13 cellular contexts compared by ENCODE assay signal in the genomic region with DNA sequence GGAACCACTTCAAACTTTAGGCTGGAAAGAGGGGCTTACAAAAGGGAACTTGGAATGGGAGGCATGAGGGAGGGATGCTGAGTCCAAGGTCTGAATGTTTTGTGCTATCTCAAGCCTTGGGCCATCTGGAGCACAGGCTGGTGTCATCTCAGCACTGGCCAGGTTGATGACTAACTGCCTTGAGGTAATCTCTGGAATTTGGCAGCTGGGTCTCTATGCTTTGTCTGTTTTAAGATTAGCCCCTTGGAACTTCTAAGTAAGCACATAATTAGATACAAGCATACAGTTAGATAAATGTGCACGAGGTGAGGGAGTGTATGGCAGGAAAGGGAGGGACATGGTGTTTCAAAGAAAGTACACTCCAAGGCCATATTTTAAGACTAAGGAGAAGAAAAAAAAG.
DNase-seq lines count a peak whose midpoint lies in the region; ATAC-seq and TF ChIP-seq lines count a peak whose summit lies in the region.
"Had no signal": no experiment of that assay in that cellular context is flagged by ENCODE, and none has a peak within 500 bp of the region (broad histone marks: within the 10 kb centered on the region; RNA-seq: fewer than 3 reads in every experiment).

No MANE protein-coding gene starts in this region.

- H3K27me3 ChIP-seq in CD4-positive, alpha-beta memory T cell (ENCODE audit: insufficient read depth, low read length): no peaks in the 10 kb centered on the region

- H3K4me3 ChIP-seq in epithelial cell of esophagus (ENCODE audit: low read length): no peak overlapping the region
- H3K4me3 ChIP-seq in CD4-positive, alpha-beta memory T cell (ENCODE audit: low read length in 2 of 2): no peak overlapping the region

- no peaks in the 10 kb centered on the region for H3K9me3 ChIP-seq in CD4-positive, alpha-beta memory T cell (ENCODE audit: control insufficient read depth in 1 of 2, low read length in 2 of 2)

- POLR2A ChIA-PET in CD4-positive, alpha-beta memory T cell (lab: Charles Lee; ENCODE audit: partially characterized antibody): no interaction called here

- H3K36me3 ChIP-seq in CD4-positive, alpha-beta memory T cell (ENCODE audit: insufficient read depth, low read length): no peaks in the 10 kb centered on the region

- no peak overlapping the region for H3K27ac ChIP-seq in caudate nucleus (ENCODE audit: low read depth, low read length)
- H3K27ac ChIP-seq in CD4-positive, alpha-beta memory T cell (ENCODE audit: low read depth, low read length): no peak overlapping the region

- DNase-seq in D341Med (ENCODE audit: low spot score): peak; percentile 66
- DNase-seq in NCI-H524 treated with DMSO at 0.1 percent for 48 hours (lab: John Stamatoyannopoulos, UW): peak; percentile 98
- DNase-seq in epithelial cell of esophagus (ENCODE audit: low read depth): peak; percentile 44
- DNase-seq in mesothelial cell of epicardium (ENCODE audit: low spot score in 2 of 2, unreplicated experiment in 2 of 2): no peak
- no peak for DNase-seq in left lobe of liver (ENCODE audit: low spot score)
- no peak for DNase-seq in caudate nucleus (lab: John Stamatoyannopoulos, UW)
- DNase-seq in CD4-positive, alpha-beta memory T cell: no peak
- DNase-seq: MM.1S; naive thymus-derived CD4-positive, alpha-beta T cell; stimulated activated CD4-positive, alpha-beta T cell treated with anti-CD3 and anti-CD28 coated beads, Interleukin-15, amount 100 ng/mL, for 24 hours; stimulated activated naive CD4-positive, alpha-beta T cell treated with Interleukin-2 at 50 U/mL for 16 hours had no signal

- no peaks in the 10 kb centered on the region for H3K27me3 Mint-ChIP-seq in mesothelial cell of epicardium (ENCODE audit: low read depth)
- H3K27me3 Mint-ChIP-seq in CD4-positive, alpha-beta memory T cell: peaks cover 0 to 3% of the 10 kb centered on the region in 2 donors

- peak overlapping the region; percentile 93 for H3K27ac Mint-ChIP-seq in mesothelial cell of epicardium
- no peak overlapping the region for H3K27ac Mint-ChIP-seq in CD4-positive, alpha-beta memory T cell
- H3K27ac Mint-ChIP-seq: naive thymus-derived CD4-positive, alpha-beta T cell had no signal

- no peak for ATAC-seq in left lobe of liver
- no peak for ATAC-seq in GM18520 (IDR thresholded peaks at IDR 0.05; ENCODE audit: unreplicated experiment)
- ATAC-seq: naive thymus-derived CD4-positive, alpha-beta T cell had no signal

- TF ChIP-seq CTCF in epithelial cell of esophagus (IDR thresholded peaks at IDR 0.05; ENCODE audit: insufficient read depth, low read depth, low read length, missing control alignments): no peak
- no peak for TF ChIP-seq CTCF in mesothelial cell of epicardium (IDR thresholded peaks at IDR 0.05; ENCODE audit: unreplicated experiment)

- H3K4me1 ChIP-seq in CD4-positive, alpha-beta memory T cell (ENCODE audit: insufficient read depth, low read length): no peaks in the 10 kb centered on the region

- intact Hi-C loops in CD4-positive, alpha-beta memory T cell (cut with micrococcal nuclease): no loop called here

- no peaks in the 10 kb centered on the region for H3K36me3 Mint-ChIP-seq in mesothelial cell of epicardium
- no peaks in the 10 kb centered on the region for H3K36me3 Mint-ChIP-seq in CD4-positive, alpha-beta memory T cell
- H3K36me3 Mint-ChIP-seq: naive thymus-derived CD4-positive, alpha-beta T cell had no signal

- H3K9me3 Mint-ChIP-seq in mesothelial cell of epicardium: no peaks in the 10 kb centered on the region
- no peaks in the 10 kb centered on the region for H3K9me3 Mint-ChIP-seq in CD4-positive, alpha-beta memory T cell

- H3K4me1 Mint-ChIP-seq in mesothelial cell of epicardium: peaks cover 63% of the 10 kb centered on the region
- no peaks in the 10 kb centered on the region for H3K4me1 Mint-ChIP-seq in CD4-positive, alpha-beta memory T cell
- H3K4me1 Mint-ChIP-seq: central memory CD8-positive, alpha-beta T cell; naive thymus-derived CD4-positive, alpha-beta T cell had no signal

- CTCF ChIA-PET in CD4-positive, alpha-beta memory T cell (lab: Charles Lee; ENCODE audit: partially characterized antibody): interaction anchor here (1.3 kb wide), 1 partner anchor 11 kb away, joined by 3 read pairs; no protein-coding TSS in a partner anchor

- no peak overlapping the region for H3K4me3 Mint-ChIP-seq in mesothelial cell of epicardium
- H3K4me3 Mint-ChIP-seq in CD4-positive, alpha-beta memory T cell: no peak overlapping the region
- H3K4me3 Mint-ChIP-seq: central memory CD8-positive, alpha-beta T cell; naive thymus-derived CD4-positive, alpha-beta T cell had no signal

Comparison
In these comparisons a context has a peak if more than half of its experiments do, and no peak if none do; other contexts are left out.
1. DNase-seq: peak in D341Med (single experiment), NCI-H524 treated with DMSO at 0.1 percent for 48 hours (single experiment) and epithelial cell of esophagus (single experiment); none in mesothelial cell of epicardium (0 of 2), left lobe of liver (single experiment), caudate nucleus (0 of 61) and CD4-positive, alpha-beta memory T cell (0 of 5).